Comparison of ENCODE assay signal across 8 cellular contexts in the genomic region with DNA sequence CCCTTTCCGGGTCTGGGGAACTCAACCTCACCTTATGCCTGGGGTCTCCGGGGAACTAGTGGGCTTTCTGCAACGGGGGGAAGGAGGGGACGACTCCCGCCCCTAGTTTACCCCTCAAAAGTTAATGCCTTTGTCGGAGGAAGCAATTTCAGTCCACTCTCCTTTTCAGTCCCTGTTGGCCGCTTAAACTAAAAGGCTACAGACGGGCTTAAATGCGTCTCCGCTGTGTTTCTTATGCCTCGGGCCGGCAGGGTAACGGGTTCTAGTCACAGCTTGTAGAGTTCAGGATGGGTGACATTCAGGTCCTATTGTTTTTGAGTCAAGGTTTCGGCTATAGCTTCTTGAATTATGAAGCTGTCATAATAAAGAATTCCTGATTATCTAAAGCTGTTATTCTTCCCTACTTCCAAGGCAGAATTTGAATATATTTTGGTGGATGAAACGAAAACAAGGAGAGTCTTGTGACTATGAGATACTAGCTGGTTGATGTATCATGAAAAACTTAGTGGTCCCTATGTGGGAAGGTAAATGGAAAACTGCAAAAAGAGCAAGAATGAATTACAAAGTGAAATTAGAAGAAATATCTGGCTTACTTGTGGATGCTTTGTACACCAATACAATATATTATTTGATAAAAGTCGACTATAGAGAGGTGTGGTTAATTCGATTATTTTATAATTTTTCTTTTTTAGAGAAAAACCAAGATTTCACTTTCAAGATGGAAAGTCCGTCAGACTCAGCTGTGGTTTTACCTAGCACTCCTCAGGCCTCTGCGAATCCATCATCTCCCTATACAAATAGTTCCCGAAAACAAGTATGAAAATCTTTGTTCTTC. TPM values are rescaled to one million over a fixed set of nuclear protein-coding genes. Genes with fewer than 3 reads are reported as not detected.
DNase-seq lines count a peak whose midpoint lies in the region; ATAC-seq and TF ChIP-seq lines count a peak whose summit lies in the region.

No MANE protein-coding gene starts in this region.

- H3K4me3 Mint-ChIP-seq in chondrocyte (ENCODE audit: unreplicated experiment), result peak overlapping the region; percentile 91

- DNase-seq in COLO668 (lab: John Stamatoyannopoulos, UW; ENCODE audit: unreplicated experiment) (peak; percentile 25), NCI-H69 (lab: John Stamatoyannopoulos, UW) (peak; percentile 85), chondrocyte (ENCODE audit: low spot score) (no peak), lung (ENCODE audit: low spot score) (no peak)
- DNase-seq in activated CD4-positive, alpha-beta T cell treated with anti-CD3 and anti-CD28 coated beads for 48 hours, result no peak

- no peaks in the 10 kb centered on the region for H3K27me3 Mint-ChIP-seq in chondrocyte (ENCODE audit: low read depth)

- H3K36me3 Mint-ChIP-seq in chondrocyte (ENCODE audit: low read depth), result peaks cover 3% of the 10 kb centered on the region

- no peaks in the 10 kb centered on the region for H3K9me3 ChIP-seq in lung (ENCODE audit: control insufficient read depth in 2 of 2, insufficient read depth in 1 of 2, low read length in 1 of 2)

- no peaks in the 10 kb centered on the region for H3K27me3 ChIP-seq in lung (ENCODE audit: control insufficient read depth, insufficient read depth)

- TF ChIP-seq CTCF in chondrocyte (IDR thresholded peaks at IDR 0.05) (no peak), lung (IDR thresholded peaks at IDR 0.05; ENCODE audit: control extremely low read depth, extremely low read depth) (no peak)

- peak overlapping the region; percentile 93 for H3K27ac ChIP-seq in lung (ENCODE audit: low read depth in 1 of 2, low read length in 1 of 2)
- peak overlapping the region; percentile 65 for H3K27ac ChIP-seq in urinary bladder (ENCODE audit: low read depth)

- H3K4me1 ChIP-seq in lung (ENCODE audit: control insufficient read depth in 2 of 2, insufficient read depth in 2 of 2, low read length in 2 of 2), result peaks cover 0 to 11% of the 10 kb centered on the region in 2 donors
- H3K4me1 ChIP-seq in urinary bladder (ENCODE audit: insufficient read depth), result peaks cover 2% of the 10 kb centered on the region

- peak overlapping the region; percentile 80 for H3K4me3 ChIP-seq in lung
- H3K4me3 ChIP-seq in urinary bladder (ENCODE audit: low read depth, low read length), result peak overlapping the region; percentile 60

- H3K36me3 ChIP-seq in lung (ENCODE audit: control insufficient read depth in 2 of 2, insufficient read depth in 2 of 2, low read length in 2 of 2) (no peaks in the 10 kb centered on the region), urinary bladder (ENCODE audit: insufficient read depth) (no peaks in the 10 kb centered on the region)

- ATAC-seq in GM21717 (IDR thresholded peaks at IDR 0.05; ENCODE audit: unreplicated experiment) (peak; percentile 2), lung (ENCODE audit: insufficient read depth, low FRiP score) (no peak), HG02852 (IDR thresholded peaks at IDR 0.05; ENCODE audit: unreplicated experiment) (no peak)

- no peaks in the 10 kb centered on the region for H3K9me3 Mint-ChIP-seq in chondrocyte (ENCODE audit: low read depth)

- WGBS in lung, 2 donors, result 21% methylated on average over 20 of the region's 20 CpGs
- WGBS in urinary bladder, result 22% methylated on average over 20 of the region's 20 CpGs

- peak overlapping the region; percentile 95 for H3K27ac Mint-ChIP-seq in chondrocyte (ENCODE audit: unreplicated experiment)

- H3K4me1 Mint-ChIP-seq in chondrocyte (ENCODE audit: low read depth), result peaks cover 27% of the 10 kb centered on the region

RNA-seq across cellular contexts. Expression of a gene that starts 0.5 kb away (rescaled TPM):
- total RNA-seq in chondrocyte, result 3.7 to 5.5 TPM (median 4.6 TPM) in 3 replicates
- 1 to 10 TPM; 8.7 to 9.9 TPM for total RNA-seq in lung
- 1 to 10 TPM; 6.4 to 9.6 TPM for polyA plus RNA-seq in lung
- total RNA-seq in urinary bladder, result 13.6 TPM
- 6.8 TPM for polyA plus RNA-seq in urinary bladder

RNA-seq across cellular contexts. Expression of a gene that starts 36.8 kb away (rescaled TPM):
- total RNA-seq in chondrocyte, result not detected in 3 replicates
- 1 to 10 TPM in 1 of 2 donors, under 1 TPM in 1; 0.92 to 2.2 TPM for total RNA-seq in lung
- 1 to 10 TPM; 2.2 to 2.5 TPM for polyA plus RNA-seq in lung
- 9.8 TPM for total RNA-seq in urinary bladder
- polyA plus RNA-seq in urinary bladder, result 9.3 TPM

Comparison
In these comparisons a context has a peak if more than half of its experiments do, and no peak if none do; other contexts are left out.
1. DNase-seq: peak in COLO668 (single experiment) and NCI-H69 (single experiment); none in chondrocyte (single experiment), lung (single experiment) and activated CD4-positive, alpha-beta T cell treated with anti-CD3 and anti-CD28 coated beads for 48 hours (single experiment).